1 cellular context compared by ENCODE assay signal in the genomic region with DNA sequence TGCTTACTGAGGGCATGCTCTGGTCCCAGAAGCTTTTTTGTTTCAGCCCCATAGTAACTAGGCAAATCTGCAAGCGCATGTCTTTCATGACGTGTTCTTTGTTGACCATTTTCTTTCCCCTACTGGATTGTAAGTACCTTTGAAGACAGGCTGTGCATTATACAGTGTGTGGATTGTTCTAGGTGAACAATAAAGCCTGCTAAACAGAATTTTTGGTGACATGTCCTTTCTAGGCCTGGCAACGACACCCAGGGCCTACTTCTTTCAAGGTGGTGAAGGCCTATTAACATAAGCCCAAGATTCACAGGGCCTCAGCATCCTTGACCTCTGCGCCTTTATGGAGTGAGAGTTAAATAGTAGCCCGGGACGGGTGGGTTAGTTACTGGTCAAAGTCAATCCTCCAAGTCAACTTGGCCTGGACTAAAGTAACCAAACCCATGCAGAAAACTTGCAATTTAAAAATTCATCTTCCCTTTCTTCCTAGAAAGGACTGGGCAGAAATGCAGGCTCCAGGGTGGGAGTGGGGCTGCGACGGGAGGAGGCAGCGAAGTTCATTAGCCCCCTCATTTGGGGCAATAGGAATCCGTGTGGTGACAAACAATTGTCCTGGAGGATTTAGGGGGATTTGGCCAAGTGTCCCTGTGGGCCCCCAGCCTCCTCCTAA.
TF ChIP-seq lines count a peak whose summit lies in the region.

No MANE protein-coding gene starts in this region.

TF ChIP-seq in IMR-90, 13 proteins besides CTCF, POLR2A, EP300 and RAD21 (continued from another document):
- TF ChIP-seq, protein P1, sequence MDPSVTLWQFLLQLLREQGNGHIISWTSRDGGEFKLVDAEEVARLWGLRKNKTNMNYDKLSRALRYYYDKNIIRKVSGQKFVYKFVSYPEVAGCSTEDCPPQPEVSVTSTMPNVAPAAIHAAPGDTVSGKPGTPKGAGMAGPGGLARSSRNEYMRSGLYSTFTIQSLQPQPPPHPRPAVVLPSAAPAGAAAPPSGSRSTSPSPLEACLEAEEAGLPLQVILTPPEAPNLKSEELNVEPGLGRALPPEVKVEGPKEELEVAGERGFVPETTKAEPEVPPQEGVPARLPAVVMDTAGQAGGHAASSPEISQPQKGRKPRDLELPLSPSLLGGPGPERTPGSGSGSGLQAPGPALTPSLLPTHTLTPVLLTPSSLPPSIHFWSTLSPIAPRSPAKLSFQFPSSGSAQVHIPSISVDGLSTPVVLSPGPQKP (IDR thresholded peaks at IDR 0.05; ENCODE audit: borderline replicate concordance, low read depth, low read length): no peak
